ENCODE assay signal across 8 cellular contexts in the genomic region with DNA sequence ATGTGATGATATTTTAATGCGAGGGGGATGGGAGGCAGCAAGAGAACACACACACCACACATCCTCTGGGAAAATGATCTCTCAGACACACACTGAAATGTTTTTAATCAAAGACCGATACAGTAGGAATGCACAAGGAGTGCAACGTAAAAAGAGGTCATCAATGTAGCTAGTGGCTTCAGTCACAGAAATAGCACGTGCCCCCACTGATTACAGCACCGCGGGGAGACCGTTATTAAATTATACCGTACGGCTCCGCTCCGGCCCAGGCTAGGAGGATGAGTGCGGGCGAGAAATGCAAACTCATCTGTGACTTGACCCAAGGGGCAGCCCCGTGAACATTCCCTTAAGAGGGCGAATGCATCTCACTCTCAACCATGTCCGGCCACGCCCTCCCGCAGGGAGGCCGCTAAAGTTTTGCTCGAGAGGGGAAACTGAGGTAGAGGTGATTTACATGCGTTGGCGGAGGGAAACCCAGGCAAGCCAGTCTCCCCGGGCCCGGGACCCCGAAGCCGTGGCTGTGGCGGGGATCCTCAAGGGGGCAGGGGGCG. TPM values are rescaled to one million over a fixed set of nuclear protein-coding genes. Genes with fewer than 3 reads are reported as not detected.
DNase-seq lines count a peak whose midpoint lies in the region; ATAC-seq and TF ChIP-seq lines count a peak whose summit lies in the region.

No MANE protein-coding gene starts in this region.

- H3K4me1 ChIP-seq in PC-3 (ENCODE audit: insufficient read depth, low read length) (peaks cover 39% of the 10 kb centered on the region), sigmoid colon (peaks cover 0 to 66% (median 54%) of the 10 kb centered on the region in 4 donors)

- H3K4me3 ChIP-seq in PC-3 (ENCODE audit: low read length) (peak overlapping the region; percentile 94), sigmoid colon (peak overlapping the region; percentile 67 to 94 (median 84))

- H3K36me3 ChIP-seq in PC-3 (ENCODE audit: low read depth, low read length) (peaks cover 16% of the 10 kb centered on the region), sigmoid colon (no peaks in the 10 kb centered on the region)

- peak overlapping the region; percentile 26 for H3K27ac ChIP-seq in PC-3 (ENCODE audit: low read length)
- peak overlapping the region; percentile 80 for H3K27ac ChIP-seq in adipose tissue (ENCODE audit: low read depth, low read length)
- peak overlapping the region; percentile 95 to 98 (median 96) for H3K27ac ChIP-seq in sigmoid colon

- peak overlapping the region; percentile 80 for H3K9ac ChIP-seq in PC-3 (ENCODE audit: low read length)

- TF ChIP-seq CTCF in PC-3 (conservative IDR thresholded peaks at IDR 0.05; ENCODE audit: low read depth, low read length) (no peak), sigmoid colon (IDR thresholded peaks at IDR 0.05) (no peak)

- intact Hi-C loops in PC-3 (cut with micrococcal nuclease) (no loop called here), sigmoid colon (cut with DNase I) (loop anchor here (10.0 kb wide), 1 partner anchor 975 kb away; the partner anchor contains the start of genes PLA2G2C and UBXN10)

- peak; percentile 44 for ATAC-seq in HG02759 (IDR thresholded peaks at IDR 0.05; ENCODE audit: unreplicated experiment)
- peak; percentile 13 for ATAC-seq in PC-3

- peaks cover 99% of the 10 kb centered on the region for H3K79me2 ChIP-seq in PC-3 (ENCODE audit: low read length)

- peak overlapping the region; percentile 56 for H2AFZ ChIP-seq in PC-3 (ENCODE audit: low read length)

- H3F3A ChIP-seq in PC-3 (ENCODE audit: low read length, unreplicated experiment): no peaks in the 10 kb centered on the region

- H3K9me2 ChIP-seq in PC-3 (replicated peaks; ENCODE audit: low read length): no peaks in the 10 kb centered on the region

- TF ChIP-seq POLR2A in sigmoid colon (IDR thresholded peaks at IDR 0.05): no peak

- H3K4me2 ChIP-seq in PC-3 (ENCODE audit: low read length): peak overlapping the region; percentile 98

- H3K9me3 ChIP-seq in PC-3 (ENCODE audit: low read length) (no peaks in the 10 kb centered on the region), sigmoid colon (no peaks in the 10 kb centered on the region)

- POLR2A ChIA-PET in PC-3 (lab: Charles Lee; ENCODE audit: unreplicated experiment): no interaction called here

- peak; percentile 36 to 63 for DNase-seq in activated CD4-positive, alpha-beta T cell treated with anti-CD3 and anti-CD28 coated beads for 24 hours (ENCODE audit: low read depth in 2 of 2)
- DNase-seq in activated CD4-positive, alpha-beta T cell treated with anti-CD3 and anti-CD28 coated beads, Interleukin-2, amount 50 U/mL, for 1 hour: no peak
- peak; percentile 5 for DNase-seq in PC-3
- DNase-seq in hepatic stellate cell (ENCODE audit: low spot score): peak; percentile 31
- DNase-seq in sigmoid colon: peak; percentile 71
- DNase-seq in ecto neural progenitor cell (ENCODE audit: low spot score): no peak

- H3K27me3 ChIP-seq in PC-3 (ENCODE audit: low read length) (no peaks in the 10 kb centered on the region), sigmoid colon (no peaks in the 10 kb centered on the region)

- 0% methylated on average over 27 to 28 of the region's 28 CpGs for WGBS in adipose tissue, 3 donors
- WGBS in sigmoid colon, 2 donors: 0 to 1% methylated on average over 28 of the region's 28 CpGs

- CTCF ChIA-PET in PC-3 (lab: Charles Lee): no interaction called here

- BruUV-seq in PC-3 (replicated peaks; lab: Mats Ljungman, UMichigan): TSS peak; percentile 42

- TF ChIP-seq EP300 in sigmoid colon (IDR thresholded peaks at IDR 0.05): no peak

- peaks cover 30% of the 10 kb centered on the region for H4K20me1 ChIP-seq in PC-3 (ENCODE audit: low read length)

RNA-seq across cellular contexts. Expression of gene UBR4, which starts 0.6 kb away (rescaled TPM):
- 141 and 224 TPM in 2 replicates for total RNA-seq in PC-3 (2014; rRNA removed)
- 10 to 100 TPM; 37.3 to 80.4 (median 76.5) TPM for polyA plus RNA-seq in adipose tissue
- 100 to 1,000 TPM in 1 of 4 donors, 10 to 100 TPM in 3; 64.3 to 215 (median 85.5) TPM for total RNA-seq in sigmoid colon
- 100 to 1,000 TPM in 1 of 3 donors, 10 to 100 TPM in 2; 32.4 to 120 (median 42.0) TPM for polyA plus RNA-seq in sigmoid colon

RNA-seq across cellular contexts. Expression of gene EMC1, which starts 41.8 kb away (rescaled TPM):
- total RNA-seq in PC-3 (2014; rRNA removed) (60.9 and 78.0 TPM in 2 replicates), sigmoid colon (10 to 100 TPM; 19.6 to 46.5 (median 31.3) TPM)
- polyA plus RNA-seq in adipose tissue (10 to 100 TPM in 2 of 3 donors, 1 to 10 TPM in 1; 8.1 to 20.5 (median 13.2) TPM), sigmoid colon (10 to 100 TPM in 1 of 3 donors, 1 to 10 TPM in 2; 1.2 to 16.5 (median 3.2) TPM)

RNA-seq across cellular contexts. Expression of gene MRTO4, which starts 42.1 kb away (rescaled TPM):
- total RNA-seq in PC-3 (2014; rRNA removed) (114 and 117 TPM in 2 replicates), sigmoid colon (10 to 100 TPM; 10.8 to 21.3 (median 15.3) TPM)
- polyA plus RNA-seq in adipose tissue (10 to 100 TPM; 23.4 to 41.9 (median 27.6) TPM), sigmoid colon (10 to 100 TPM; 10.8 to 44.1 (median 13.2) TPM)

Comparison
In these comparisons a context has a peak if more than half of its experiments do, and no peak if none do; other contexts are left out.
1. DNase-seq: peak in activated CD4-positive, alpha-beta T cell treated with anti-CD3 and anti-CD28 coated beads for 24 hours (2 of 2), PC-3 (single experiment), hepatic stellate cell (single experiment) and sigmoid colon (single experiment); none in activated CD4-positive, alpha-beta T cell treated with anti-CD3 and anti-CD28 coated beads, Interleukin-2, amount 50 U/mL, for 1 hour (single experiment) and ecto neural progenitor cell (single experiment).
2. H3K27ac ChIP-seq: peak in every context shown above with its lines; median percentile 96 in sigmoid colon; 80 in adipose tissue; 26 in PC-3.